In the genomic region with DNA sequence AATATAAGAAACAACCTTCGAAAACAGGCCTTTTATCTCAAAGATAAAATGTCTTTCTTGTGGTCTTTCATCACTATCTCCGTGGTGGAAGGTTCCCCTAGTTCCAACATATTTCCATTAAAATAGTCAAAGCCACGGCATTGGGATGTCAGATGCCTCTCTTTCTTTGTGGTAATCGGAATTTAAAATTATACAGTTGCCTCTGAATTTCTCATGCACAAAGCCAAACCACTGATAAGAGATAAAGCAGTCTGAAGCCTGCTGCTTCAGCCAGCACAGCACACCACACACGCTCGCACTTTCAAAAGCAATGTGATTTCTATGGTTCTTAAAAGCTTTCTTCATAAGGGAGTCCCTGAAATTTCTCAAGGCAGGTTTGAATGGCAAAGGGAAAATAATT, we compare ENCODE assay signal across 24 cellular contexts.
"Had no signal": no experiment of that assay in that cellular context is flagged by ENCODE, and none has a peak within 500 bp of the region (broad histone marks: within the 10 kb centered on the region; RNA-seq: fewer than 3 reads in every experiment).

No MANE protein-coding gene starts in this region.

- H3K9me3 Mint-ChIP-seq: T-cell had no signal

- H3K4me2 ChIP-seq: KMS-11 had no signal

- H3K4me1 ChIP-seq: SJCRH30 had no signal

- H3K4me3 ChIP-seq: K562, MG63, SJCRH30 had no signal

- H3K36me3 ChIP-seq: MG63, SJCRH30 had no signal

- H3K4me1 Mint-ChIP-seq: T-cell had no signal

- H3K36me3 Mint-ChIP-seq: T-cell had no signal

- ATAC-seq: HepG2, K562, Panc1, PC-3, T-cell had no signal

- H3K9ac ChIP-seq: KMS-11 had no signal

- H3K27me3 ChIP-seq: MG63, SJCRH30 had no signal

- H3K4me3 Mint-ChIP-seq: T-cell had no signal

- H3K27ac Mint-ChIP-seq: T-cell had no signal

- H3K27ac ChIP-seq: KMS-11, RWPE1, SJCRH30 had no signal

- H3K9me3 ChIP-seq: MG63, SJCRH30 had no signal

- DNase-seq: IMR-90, MG63, NCI-H1092, NCI-H1105 treated with DMSO at 0.1 percent for 48 hours, NCI-H1436, NCI-H187 treated with DMSO at 0.1 percent for 48 hours, NCI-H2029 treated with DMSO at 0.1 percent for 48 hours, NCI-H2171, NCI-H226, NCI-H446, NCI-H510A, NCI-H524 treated with DMSO at 0.1 percent for 48 hours, NCI-H69, NCI-H774, PC-3, SHP77, SJCRH30, SW 1271, T-cell had no signal
